ENCODE assay signal across 8 cellular contexts in genomic region chr9:137086531-137087408, GRCh38. TPM values are rescaled to one million over a fixed set of nuclear protein-coding genes. Genes with fewer than 3 reads are reported as not detected.
A peak's percentile ranks its signal among the peaks of the same experiment; 100 is the strongest.
DNase-seq lines count a peak whose midpoint lies in the region; ATAC-seq and TF ChIP-seq lines count a peak whose summit lies in the region.

MAN1B1 (plus strand) TSS chr9:137086985; CDS start chr9:137087000, 15 bp downstream.

- H3K36me3 ChIP-seq in spleen, result peaks cover 0 to 52% (median 22%) of the 10 kb centered on the region in 6 donors

- H3K4me1 ChIP-seq in spleen, result peaks cover 14 to 72% (median 35%) of the 10 kb centered on the region in 6 donors

- peak within 1 kb of the TSS; percentile 67 to 90 (median 79) for H3K4me3 ChIP-seq in spleen

- no peaks in the 10 kb centered on the region for H3K27me3 ChIP-seq in spleen (replicated peaks in 1 of 7)

- ATAC-seq in GM19023 (IDR thresholded peaks at IDR 0.05; ENCODE audit: unreplicated experiment), result peak; percentile 85
- ATAC-seq in HG03280 (IDR thresholded peaks at IDR 0.05; ENCODE audit: unreplicated experiment), result peak; percentile 75

- peak; percentile 100 for DNase-seq in AG08396 (ENCODE audit: low spot score)
- peak; percentile 94 for DNase-seq in NCI-H345 treated with DMSO at 0.1 percent for 48 hours (lab: John Stamatoyannopoulos, UW; ENCODE audit: unreplicated experiment)
- peak; percentile 95 to 99 (median 97) for DNase-seq in activated CD4-positive, CD25-positive, alpha-beta regulatory T cell (lab: John Stamatoyannopoulos, UW)
- peak; percentile 100 for DNase-seq in central memory CD4-positive, alpha-beta T cell
- DNase-seq in inferior parietal cortex (ENCODE audit: extremely low spot score), result peak; percentile 97
- DNase-seq in spleen, result peak; percentile 100

- no peaks in the 10 kb centered on the region for H3K9me3 ChIP-seq in spleen

- peak in 3 of 11 experiments; percentile 6 to 46 (median 35) for TF ChIP-seq CTCF in spleen (IDR thresholded peaks at IDR 0.05 in 8 of 11, conservative IDR thresholded peaks at IDR 0.05 in 3 of 11)

- intact Hi-C loops in spleen (cut with DNase I; ENCODE audit: low total_unique reads), result no loop called here

- peak; percentile 36 to 85 (median 51) for TF ChIP-seq POLR2A in spleen (IDR thresholded peaks at IDR 0.05)

- WGBS in spleen, 5 donors, result 0 to 1% (median 0%) methylated on average over 39 to 101 of the region's 101 CpGs

- peak within 1 kb of the TSS; percentile 89 to 98 (median 96) for H3K27ac ChIP-seq in spleen

RNA-seq across cellular contexts. Expression of gene MAN1B1, which starts in this region (rescaled TPM):
- total RNA-seq in spleen, result 10 to 100 TPM; 43.2 to 67.9 (median 51.7) TPM
- polyA plus RNA-seq in spleen, result 100 to 1,000 TPM in 1 of 3 donors, 10 to 100 TPM in 2; 49.6 to 112 (median 90.0) TPM

Comparison
In these comparisons a context has a peak if more than half of its experiments do, and no peak if none do; other contexts are left out.
1. Peak in every context shown above with its lines: DNase-seq, ATAC-seq, H3K4me3 ChIP-seq and H3K27ac ChIP-seq.